8 cellular contexts compared by ENCODE assay signal in the genomic region with DNA sequence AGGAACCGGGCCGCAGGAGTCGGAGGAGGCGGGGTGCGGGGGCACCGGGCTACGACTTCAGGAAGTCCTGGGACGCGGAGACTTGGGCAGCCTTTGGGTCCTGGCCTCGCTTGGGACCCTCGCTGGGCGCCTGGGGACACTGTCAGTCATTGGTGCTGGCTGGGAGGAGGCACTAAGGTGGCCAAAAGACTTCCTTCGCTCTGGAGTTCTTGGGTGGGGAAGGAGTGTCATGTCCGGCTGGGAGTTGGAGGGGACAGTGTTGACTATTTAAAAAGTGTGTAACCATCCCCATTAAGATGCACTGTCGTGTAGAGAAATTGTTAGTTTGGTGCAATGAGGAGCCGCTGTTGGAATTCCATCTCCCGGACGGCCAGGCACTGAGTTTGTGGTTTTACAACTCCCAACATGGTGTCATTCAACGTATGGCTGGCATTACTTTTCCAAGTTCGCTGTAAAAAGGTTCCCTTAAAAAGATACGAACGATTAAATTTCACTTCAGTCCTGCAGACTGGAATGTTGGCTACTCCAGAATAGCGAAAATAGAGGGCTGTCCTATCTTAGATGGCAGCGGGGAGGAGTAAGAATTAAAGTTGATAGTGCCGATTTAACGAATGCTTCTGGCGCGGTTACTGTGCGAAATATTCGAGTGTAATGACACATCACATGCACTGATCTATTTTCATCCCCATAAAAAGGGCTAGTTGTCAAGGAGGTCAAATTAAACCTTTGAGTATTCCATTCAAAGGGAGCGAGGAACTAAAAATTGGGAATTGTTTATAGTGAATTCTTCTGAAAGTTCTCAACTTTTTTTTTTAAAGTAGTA. TPM values are rescaled to one million over a fixed set of nuclear protein-coding genes. Genes with fewer than 3 reads are reported as not detected.
A peak's percentile ranks its signal among the peaks of the same experiment; 100 is the strongest.
DNase-seq lines count a peak whose midpoint lies in the region; ATAC-seq and TF ChIP-seq lines count a peak whose summit lies in the region.

No MANE protein-coding gene starts in this region.

- H3K9me3 Mint-ChIP-seq in naive thymus-derived CD8-positive, alpha-beta T cell, result peaks cover 0 to 21% (median 12%) of the 10 kb centered on the region in 9 donors

- TF ChIP-seq RAD21 in SK-N-SH (IDR thresholded peaks at IDR 0.05; ENCODE audit: low read length), result no peak

- POLR2A ChIA-PET in SK-N-SH (lab: Yijun Ruan, JAX), result interaction anchor here (1.2 kb wide), 1 partner anchor 34 kb away, joined by 4 read pairs; no protein-coding TSS in a partner anchor
- POLR2A ChIA-PET in naive thymus-derived CD8-positive, alpha-beta T cell (lab: Charles Lee), result interaction anchor here (0.9 to 1.0 kb wide), 2 partner anchors 11 to 29 kb away, joined by 3 read pairs; no protein-coding TSS in a partner anchor

- no peaks in the 10 kb centered on the region for H3K27me3 Mint-ChIP-seq in naive thymus-derived CD8-positive, alpha-beta T cell

- H3K4me2 ChIP-seq in SK-N-SH, result peak overlapping the region; percentile 77

- H3K4me3 ChIP-seq in SK-N-SH (ENCODE audit: low read depth in 2 of 2, low read length in 1 of 2), result peak overlapping the region; percentile 72 to 96
- H3K4me3 ChIP-seq in epithelial cell of esophagus (ENCODE audit: low read length), result peak overlapping the region; percentile 65

- peak overlapping the region; percentile 66 to 96 (median 92) for H3K27ac Mint-ChIP-seq in naive thymus-derived CD8-positive, alpha-beta T cell

- TF ChIP-seq EP300 in SK-N-SH (IDR thresholded peaks at IDR 0.05; ENCODE audit: borderline replicate concordance in 1 of 2, low read depth in 1 of 2, low read length in 1 of 2), result no peak

- H2AFZ ChIP-seq in SK-N-SH (ENCODE audit: low read depth), result peak overlapping the region; percentile 53

- peaks cover 24% of the 10 kb centered on the region; the same call in 1 of the 2 replicates for H4K20me1 ChIP-seq in SK-N-SH (ENCODE audit: insufficient read depth)

- peak overlapping the region; percentile 77 for H3K9ac ChIP-seq in SK-N-SH

- 3% methylated on average over 23 of the region's 31 CpGs for WGBS in SK-N-SH (ENCODE audit: low lambda C conversion rate)

- no peaks in the 10 kb centered on the region for H3K9me2 ChIP-seq in SK-N-SH

- peak overlapping the region; percentile 90 to 99 (median 96) for H3K4me3 Mint-ChIP-seq in naive thymus-derived CD8-positive, alpha-beta T cell

- H3K4me1 ChIP-seq in SK-N-SH (ENCODE audit: control insufficient read depth in 1 of 2, insufficient read depth in 2 of 2, low read depth in 1 of 2, low read length in 1 of 2), result peaks cover 6% of the 10 kb centered on the region in 2 experiments; a peak in 3 of 4 replicates

- H3K4me1 Mint-ChIP-seq in naive thymus-derived CD8-positive, alpha-beta T cell, result peaks cover 30 to 80% (median 68%) of the 10 kb centered on the region in 4 donors

- DNase-seq in Ammon's horn (ENCODE audit: low spot score) (peak; percentile 28), SK-N-SH (no peak), epithelial cell of esophagus (ENCODE audit: low read depth) (peak; percentile 32), GM10266 (ENCODE audit: extremely low spot score) (no peak)
- peak in 3 of 10 donors; percentile 18 to 23 (median 18) for DNase-seq in naive thymus-derived CD8-positive, alpha-beta T cell

- H3K27ac ChIP-seq in SK-N-SH (ENCODE audit: low read depth in 2 of 2, low read length in 1 of 2), result peak overlapping the region; percentile 81 to 83

- H3K36me3 Mint-ChIP-seq in naive thymus-derived CD8-positive, alpha-beta T cell, result peaks cover 0 to 27% (median 21%) of the 10 kb centered on the region in 3 donors

- ATAC-seq in GM21717 (IDR thresholded peaks at IDR 0.05; ENCODE audit: unreplicated experiment), result peak; percentile 14
- ATAC-seq in naive thymus-derived CD8-positive, alpha-beta T cell, result no peak
- no peak for ATAC-seq in GM19395 (IDR thresholded peaks at IDR 0.05; ENCODE audit: unreplicated experiment)
- no peak for ATAC-seq in HG02678 (IDR thresholded peaks at IDR 0.05; ENCODE audit: unreplicated experiment)

- no peaks in the 10 kb centered on the region for H3K9me3 ChIP-seq in SK-N-SH

- H3K36me3 ChIP-seq in SK-N-SH (replicated peaks in 1 of 2; ENCODE audit: control insufficient read depth in 1 of 2, insufficient read depth in 2 of 2, low read length in 1 of 2), result peaks cover 2 to 5% of the 10 kb centered on the region in 2 experiments

- CTCF ChIA-PET in SK-N-SH (lab: Yijun Ruan, JAX), result interaction anchor here (1.0 to 1.1 kb wide), 2 partner anchors 28 to 141 kb away, joined by 3 to 4 read pairs; no protein-coding TSS in a partner anchor

- H3F3A ChIP-seq in SK-N-SH (replicated peaks; ENCODE audit: insufficient read depth), result peaks cover 9% of the 10 kb centered on the region

- peaks cover 59% of the 10 kb centered on the region for H3K79me2 ChIP-seq in SK-N-SH (ENCODE audit: insufficient read depth)

- TF ChIP-seq CTCF in SK-N-SH (IDR thresholded peaks at IDR 0.05) (no peak), epithelial cell of esophagus (IDR thresholded peaks at IDR 0.05; ENCODE audit: insufficient read depth, low read depth, low read length, missing control alignments) (no peak), GM10266 (IDR thresholded peaks at IDR 0.05; ENCODE audit: control insufficient read depth, insufficient read depth, low read depth, missing control alignments) (no peak)

- H3K27me3 ChIP-seq in SK-N-SH (ENCODE audit: insufficient read depth), result no peaks in the 10 kb centered on the region

TF ChIP-seq in SK-N-SH, 30 proteins besides CTCF, POLR2A, EP300 and RAD21 (continues in another document):
- TF ChIP-seq RCOR1 (IDR thresholded peaks at IDR 0.05; ENCODE audit: low read length) (no peak), FOXJ3 (CRISPR knock-in tag; IDR thresholded peaks at IDR 0.05) (no peak), YY1 (IDR thresholded peaks at IDR 0.05; ENCODE audit: low read depth) (no peak), EZH2phosphoT487 (IDR thresholded peaks at IDR 0.05; ENCODE audit: borderline replicate concordance, low read depth) (no peak), RFX5 (IDR thresholded peaks at IDR 0.05; ENCODE audit: low read length) (no peak), MXI1 (IDR thresholded peaks at IDR 0.05; ENCODE audit: low read depth, low read length) (no peak), NFIC (IDR thresholded peaks at IDR 0.05; ENCODE audit: borderline replicate concordance) (no peak), POLR2AphosphoS5 (IDR thresholded peaks at IDR 0.05; ENCODE audit: low read depth, low read length) (no peak), SIN3A (IDR thresholded peaks at IDR 0.05; ENCODE audit: borderline replicate concordance, low read depth, low read length) (no peak), NRF1 (IDR thresholded peaks at IDR 0.05; ENCODE audit: low read depth, low read length) (no peak), GABPA (IDR thresholded peaks at IDR 0.05; ENCODE audit: low read depth) (no peak)
- TF ChIP-seq, protein P1, sequence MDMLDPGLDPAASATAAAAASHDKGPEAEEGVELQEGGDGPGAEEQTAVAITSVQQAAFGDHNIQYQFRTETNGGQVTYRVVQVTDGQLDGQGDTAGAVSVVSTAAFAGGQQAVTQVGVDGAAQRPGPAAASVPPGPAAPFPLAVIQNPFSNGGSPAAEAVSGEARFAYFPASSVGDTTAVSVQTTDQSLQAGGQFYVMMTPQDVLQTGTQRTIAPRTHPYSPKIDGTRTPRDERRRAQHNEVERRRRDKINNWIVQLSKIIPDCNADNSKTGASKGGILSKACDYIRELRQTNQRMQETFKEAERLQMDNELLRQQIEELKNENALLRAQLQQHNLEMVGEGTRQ (IDR thresholded peaks at IDR 0.05; ENCODE audit: borderline replicate concordance, low read depth, low read length), result no peak
- TF ChIP-seq, protein P2, sequence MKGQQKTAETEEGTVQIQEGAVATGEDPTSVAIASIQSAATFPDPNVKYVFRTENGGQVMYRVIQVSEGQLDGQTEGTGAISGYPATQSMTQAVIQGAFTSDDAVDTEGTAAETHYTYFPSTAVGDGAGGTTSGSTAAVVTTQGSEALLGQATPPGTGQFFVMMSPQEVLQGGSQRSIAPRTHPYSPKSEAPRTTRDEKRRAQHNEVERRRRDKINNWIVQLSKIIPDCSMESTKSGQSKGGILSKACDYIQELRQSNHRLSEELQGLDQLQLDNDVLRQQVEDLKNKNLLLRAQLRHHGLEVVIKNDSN (IDR thresholded peaks at IDR 0.05; ENCODE audit: borderline replicate concordance, low read depth), result no peak
- TF ChIP-seq, protein P3, sequence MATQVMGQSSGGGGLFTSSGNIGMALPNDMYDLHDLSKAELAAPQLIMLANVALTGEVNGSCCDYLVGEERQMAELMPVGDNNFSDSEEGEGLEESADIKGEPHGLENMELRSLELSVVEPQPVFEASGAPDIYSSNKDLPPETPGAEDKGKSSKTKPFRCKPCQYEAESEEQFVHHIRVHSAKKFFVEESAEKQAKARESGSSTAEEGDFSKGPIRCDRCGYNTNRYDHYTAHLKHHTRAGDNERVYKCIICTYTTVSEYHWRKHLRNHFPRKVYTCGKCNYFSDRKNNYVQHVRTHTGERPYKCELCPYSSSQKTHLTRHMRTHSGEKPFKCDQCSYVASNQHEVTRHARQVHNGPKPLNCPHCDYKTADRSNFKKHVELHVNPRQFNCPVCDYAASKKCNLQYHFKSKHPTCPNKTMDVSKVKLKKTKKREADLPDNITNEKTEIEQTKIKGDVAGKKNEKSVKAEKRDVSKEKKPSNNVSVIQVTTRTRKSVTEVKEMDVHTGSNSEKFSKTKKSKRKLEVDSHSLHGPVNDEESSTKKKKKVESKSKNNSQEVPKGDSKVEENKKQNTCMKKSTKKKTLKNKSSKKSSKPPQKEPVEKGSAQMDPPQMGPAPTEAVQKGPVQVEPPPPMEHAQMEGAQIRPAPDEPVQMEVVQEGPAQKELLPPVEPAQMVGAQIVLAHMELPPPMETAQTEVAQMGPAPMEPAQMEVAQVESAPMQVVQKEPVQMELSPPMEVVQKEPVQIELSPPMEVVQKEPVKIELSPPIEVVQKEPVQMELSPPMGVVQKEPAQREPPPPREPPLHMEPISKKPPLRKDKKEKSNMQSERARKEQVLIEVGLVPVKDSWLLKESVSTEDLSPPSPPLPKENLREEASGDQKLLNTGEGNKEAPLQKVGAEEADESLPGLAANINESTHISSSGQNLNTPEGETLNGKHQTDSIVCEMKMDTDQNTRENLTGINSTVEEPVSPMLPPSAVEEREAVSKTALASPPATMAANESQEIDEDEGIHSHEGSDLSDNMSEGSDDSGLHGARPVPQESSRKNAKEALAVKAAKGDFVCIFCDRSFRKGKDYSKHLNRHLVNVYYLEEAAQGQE (IDR thresholded peaks at IDR 0.05; ENCODE audit: low read depth, low read length), result no peak

RNA-seq across cellular contexts. Expression of a gene that starts 0.8 kb away (rescaled TPM):
- 5.8 and 8.2 TPM in 2 replicates for polyA plus RNA-seq in SK-N-SH (2012; rRNA removed)
- 8.7 and 9.4 TPM in 2 replicates for polyA plus RNA-seq in SK-N-SH (2012; cell fraction: cytosol; rRNA removed)
- polyA plus RNA-seq in SK-N-SH (2012; cell fraction: nucleus; rRNA removed), result 2.3 and 5.1 TPM in 2 replicates
- total RNA-seq in naive thymus-derived CD8-positive, alpha-beta T cell, result 10 to 100 TPM; 17.4 to 18.5 TPM
- 10 to 100 TPM; 11.3 to 17.0 (median 11.7) TPM for polyA plus RNA-seq in naive thymus-derived CD8-positive, alpha-beta T cell

RNA-seq across cellular contexts. Expression of a gene that starts 33.3 kb away (rescaled TPM):
- 15.0 and 15.2 TPM in 2 replicates for polyA plus RNA-seq in SK-N-SH (2012; rRNA removed)
- 13.9 and 16.3 TPM in 2 replicates for polyA plus RNA-seq in SK-N-SH (2012; cell fraction: cytosol; rRNA removed)
- 31.3 and 43.5 TPM in 2 replicates for polyA plus RNA-seq in SK-N-SH (2012; cell fraction: nucleus; rRNA removed)
- not detected for total RNA-seq in naive thymus-derived CD8-positive, alpha-beta T cell
- polyA plus RNA-seq in naive thymus-derived CD8-positive, alpha-beta T cell, result not detected

Comparison
In these comparisons a context has a peak if more than half of its experiments do, and no peak if none do; other contexts are left out.
1. DNase-seq: peak in Ammon's horn (single experiment) and epithelial cell of esophagus (single experiment); none in SK-N-SH (single experiment) and GM10266 (single experiment).
2. RNA of a gene that starts 33.3 kb away (polyA plus RNA-seq): 13.9 to 43.5 TPM in SK-N-SH; not detected in naive thymus-derived CD8-positive, alpha-beta T cell; every median in the first group is over 10 times any median in the second.